Comparison of ENCODE assay signal across 19 cellular contexts in genomic region chr3:98918586-98918985, GRCh38.
"Had no signal": no experiment of that assay in that cellular context is flagged by ENCODE, and none has a peak within 500 bp of the region (broad histone marks: within the 10 kb centered on the region; RNA-seq: fewer than 3 reads in every experiment).

No MANE protein-coding gene starts in this region.

- H3K27me3 ChIP-seq: ascending aorta, transverse colon had no signal

- H3K4me1 ChIP-seq: ascending aorta, spleen had no signal

- H3K27ac ChIP-seq: ascending aorta, spleen, transverse colon, WERI-Rb-1 had no signal

- H3K36me3 ChIP-seq: ascending aorta, spleen, transverse colon, WERI-Rb-1 had no signal

- H3K27ac Mint-ChIP-seq: activated CD8-positive, alpha-beta T cell treated with anti-CD3 and anti-CD28 coated beads for 36 hours; activated naive CD8-positive, alpha-beta T cell treated with anti-CD3 and anti-CD28 coated beads for 36 hours; activated T-cell treated with anti-CD3 and anti-CD28 coated beads, Interleukin-2, amount 50 U/mL, for 72 hours; stimulated activated naive B cell treated with anti-CD40 and anti-IgM and Interleukin-4, amounts not matched to agents 10 μg/mL and 1 μg/mL and 100 μg/mL, for 72 hours; T-cell had no signal

- DNase-seq: activated CD4-positive, alpha-beta T cell treated with anti-CD3 and anti-CD28 coated beads for 4 hours; activated CD8-positive, alpha-beta memory T cell treated with anti-CD3 and anti-CD28 coated beads, Interleukin-2, amount 50 U/mL, for 4 hours; activated CD8-positive, alpha-beta T cell treated with anti-CD3 and anti-CD28 coated beads for 36 hours; activated gamma-delta T cell treated with Interleukin-2 at 50 U/mL for 16 hours; activated naive CD8-positive, alpha-beta T cell treated with anti-CD3 and anti-CD28 coated beads for 36 hours; activated T-cell treated with anti-CD3 and anti-CD28 coated beads, Interleukin-2, amount 50 U/mL, for 72 hours; caudate nucleus; cortex of kidney; effector CD8-positive, alpha-beta T cell; hippocampal formation; right cardiac atrium; spleen; stimulated activated CD4-positive, alpha-beta T cell treated with anti-CD3 and anti-CD28 coated beads, Interleukin-1b, Interleukin-23, amount 100 ng/mL, for 48 hours; stimulated activated naive B cell treated with anti-CD40 and anti-IgM and Interleukin-4, amounts not matched to agents 10 μg/mL and 1 μg/mL and 100 μg/mL, for 72 hours; substantia nigra; T-cell; transverse colon; WERI-Rb-1 had no signal

- H3K9me3 Mint-ChIP-seq: activated CD8-positive, alpha-beta T cell treated with anti-CD3 and anti-CD28 coated beads for 36 hours; activated naive CD8-positive, alpha-beta T cell treated with anti-CD3 and anti-CD28 coated beads for 36 hours; activated T-cell treated with anti-CD3 and anti-CD28 coated beads, Interleukin-2, amount 50 U/mL, for 72 hours; stimulated activated naive B cell treated with anti-CD40 and anti-IgM and Interleukin-4, amounts not matched to agents 10 μg/mL and 1 μg/mL and 100 μg/mL, for 72 hours; T-cell had no signal

- H3K36me3 Mint-ChIP-seq: activated naive CD8-positive, alpha-beta T cell treated with anti-CD3 and anti-CD28 coated beads for 36 hours; stimulated activated naive B cell treated with anti-CD40 and anti-IgM and Interleukin-4, amounts not matched to agents 10 μg/mL and 1 μg/mL and 100 μg/mL, for 72 hours; T-cell had no signal

- H3K4me3 ChIP-seq: ascending aorta, spleen, transverse colon had no signal

- ATAC-seq: activated CD8-positive, alpha-beta T cell treated with anti-CD3 and anti-CD28 coated beads for 36 hours; activated T-cell treated with anti-CD3 and anti-CD28 coated beads, Interleukin-2, amount 50 U/mL, for 72 hours; right cardiac atrium; stimulated activated naive B cell treated with anti-CD40 and anti-IgM and Interleukin-4, amounts not matched to agents 10 μg/mL and 1 μg/mL and 100 μg/mL, for 72 hours; T-cell had no signal

- H3K4me1 Mint-ChIP-seq: activated naive CD8-positive, alpha-beta T cell treated with anti-CD3 and anti-CD28 coated beads for 36 hours; stimulated activated naive B cell treated with anti-CD40 and anti-IgM and Interleukin-4, amounts not matched to agents 10 μg/mL and 1 μg/mL and 100 μg/mL, for 72 hours; T-cell had no signal

- H3K9me3 ChIP-seq: ascending aorta, spleen, transverse colon had no signal

- H3K4me3 Mint-ChIP-seq: activated CD8-positive, alpha-beta T cell treated with anti-CD3 and anti-CD28 coated beads for 36 hours; activated naive CD8-positive, alpha-beta T cell treated with anti-CD3 and anti-CD28 coated beads for 36 hours; activated T-cell treated with anti-CD3 and anti-CD28 coated beads, Interleukin-2, amount 50 U/mL, for 72 hours; stimulated activated naive B cell treated with anti-CD40 and anti-IgM and Interleukin-4, amounts not matched to agents 10 μg/mL and 1 μg/mL and 100 μg/mL, for 72 hours; T-cell had no signal
